In the genomic region with DNA sequence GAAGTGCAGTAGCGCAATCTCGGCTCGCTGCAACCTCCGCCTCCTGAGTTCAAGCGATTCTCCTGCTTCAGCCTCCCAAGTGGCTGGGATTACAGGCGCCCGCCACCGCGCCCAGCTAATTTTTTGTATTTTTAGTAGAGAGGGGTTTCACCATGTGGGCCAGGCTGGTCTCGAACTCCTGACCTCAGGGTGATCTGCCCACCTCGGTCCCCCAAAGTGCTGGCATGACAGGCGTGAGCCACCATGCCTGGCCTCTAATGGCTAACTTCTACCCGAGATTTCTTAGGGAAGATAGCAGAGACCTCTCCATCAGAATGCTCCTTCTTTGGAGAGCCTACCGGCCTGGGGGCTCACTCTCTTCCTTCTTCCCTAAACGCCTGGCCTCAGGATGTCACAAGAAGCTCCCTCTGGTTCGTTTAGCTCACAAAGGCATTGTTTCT, we compare ENCODE assay signal across 6 cellular contexts. TPM values are rescaled to one million over a fixed set of nuclear protein-coding genes. Genes with fewer than 3 reads are reported as not detected.
DNase-seq lines count a peak whose midpoint lies in the region; TF ChIP-seq lines count a peak whose summit lies in the region.
"Not testable (repeated sequence)": the region's sequence is repeated elsewhere in the genome, so short reads cannot be mapped to it uniquely, and the experiment has no call there.

No MANE protein-coding gene starts in this region.

- BruUV-seq in mammary epithelial cell (replicated peaks; lab: Mats Ljungman, UMichigan), result not testable (repeated sequence)

- intact Hi-C loops in mammary epithelial cell (cut with micrococcal nuclease) (loop anchor here (1.0 kb wide), 1 partner anchor 184 kb away; no protein-coding TSS in a partner anchor), ovary (cut with DNase I) (loop anchor here in 2 of 4 donors (10.0 kb wide), 1 partner anchor 179 kb away; a partner anchor contains a TSS)

- H3K9me3 ChIP-seq in HAP-1; WERI-Rb-1 (ENCODE audit: severe bottlenecking); mammary epithelial cell (replicated peaks; ENCODE audit: insufficient read depth, low read length); ovary: not testable (repeated sequence)

- not testable (repeated sequence) for DNase-seq in HAP-1 (ENCODE audit: low spot score in 2 of 2); WERI-Rb-1; mammary epithelial cell; ovary

- CTCF ChIA-PET in mammary epithelial cell (lab: Charles Lee; ENCODE audit: low non-redundant PET), result interaction anchor here (0.7 kb wide), 1 partner anchor 95 kb away, joined by 5 read pairs; no protein-coding TSS in a partner anchor

- in situ Hi-C loops in HAP-1 (cut with MboI; ENCODE audit: low sequenced_read_pairs); mammary epithelial cell (cut with MboI; ENCODE audit: low sequenced_read_pairs in 2 of 2): not testable (repeated sequence)

- dilution Hi-C loops in mammary epithelial cell (cut with HindIII; ENCODE audit: low sequenced_read_pairs), result not testable (repeated sequence)

- H3K4me3 ChIP-seq in HAP-1, result peak overlapping the region; percentile 54
- peak overlapping the region; percentile 89 for H3K4me3 ChIP-seq in WERI-Rb-1 (ENCODE audit: low read depth, low read length)
- peak overlapping the region; percentile 58 to 86 (median 63) for H3K4me3 ChIP-seq in mammary epithelial cell (replicated peaks in 1 of 3; ENCODE audit: insufficient read depth in 1 of 3, low read depth in 2 of 3, low read length in 3 of 3)
- peak overlapping the region; percentile 72 for H3K4me3 ChIP-seq in iPS-11a (ENCODE audit: low read depth, low read length)
- H3K4me3 ChIP-seq in ovary, result peak overlapping the region; percentile 40
- not testable (repeated sequence) for H3K4me3 ChIP-seq in urinary bladder (ENCODE audit: low read depth, low read length)

- peak overlapping the region; percentile 53 for H2AFZ ChIP-seq in mammary epithelial cell (ENCODE audit: low read depth, low read length)

- TF ChIP-seq CTCF in WERI-Rb-1 (IDR thresholded peaks at IDR 0.05; ENCODE audit: low read depth, low read length); mammary epithelial cell (conservative IDR thresholded peaks at IDR 0.05 in 1 of 2, IDR thresholded peaks at IDR 0.05 in 1 of 2; ENCODE audit: extremely low read depth in 1 of 2, insufficient read depth in 1 of 2, low read depth in 1 of 2, low read length in 2 of 2); ovary (IDR thresholded peaks at IDR 0.05): not testable (repeated sequence)

- H4K20me1 ChIP-seq in mammary epithelial cell (ENCODE audit: insufficient read depth, low read length), result not testable (repeated sequence)

- H3K4me1 ChIP-seq in HAP-1; ovary (ENCODE audit: insufficient read depth); urinary bladder (ENCODE audit: insufficient read depth): not testable (repeated sequence)
- H3K4me1 ChIP-seq in mammary epithelial cell (ENCODE audit: insufficient read depth, low read length), result peaks cover 10% of the 10 kb centered on the region

- H3K36me3 ChIP-seq in HAP-1 (replicated peaks) (peaks cover 10% of the 10 kb centered on the region), WERI-Rb-1 (peaks cover 16% of the 10 kb centered on the region)
- H3K36me3 ChIP-seq in mammary epithelial cell (ENCODE audit: insufficient read depth, low read length); ovary; urinary bladder (ENCODE audit: insufficient read depth): not testable (repeated sequence)

- WGBS in mammary epithelial cell (ENCODE audit: low coverage, missing lambda C conversion rate), result 17% methylated on average over 11 of the region's 16 CpGs
- 9 to 15% (median 11%) methylated on average over 16 of the region's 16 CpGs for whole genome bisulfite sequencing in ovary, 3 donors
- 17% methylated on average over 16 of the region's 16 CpGs for WGBS in urinary bladder

- not testable (repeated sequence) for TF ChIP-seq POLR2A in ovary (IDR thresholded peaks at IDR 0.05)

- H3K4me2 ChIP-seq in mammary epithelial cell (ENCODE audit: insufficient read depth, low read depth, low read length), result peak overlapping the region; percentile 79

- H3K27ac ChIP-seq in WERI-Rb-1, result peak overlapping the region; percentile 95
- H3K27ac ChIP-seq in mammary epithelial cell (ENCODE audit: insufficient read depth, low read depth, low read length), result not testable (repeated sequence)
- H3K27ac ChIP-seq in ovary, result peak overlapping the region in 1 of 2 donors; percentile 53
- peak overlapping the region; percentile 5 for H3K27ac ChIP-seq in urinary bladder (ENCODE audit: low read depth)

- H3K27me3 ChIP-seq in HAP-1 (ENCODE audit: low read depth); WERI-Rb-1 (ENCODE audit: insufficient read depth, low read depth, severe bottlenecking); mammary epithelial cell (ENCODE audit: insufficient read depth, low read length); ovary: not testable (repeated sequence)

- peaks cover 12% of the 10 kb centered on the region for H3K79me2 ChIP-seq in mammary epithelial cell (ENCODE audit: insufficient read depth, low read length)

- not testable (repeated sequence) for TF ChIP-seq EP300 in ovary (IDR thresholded peaks at IDR 0.05)

- H3K9ac ChIP-seq in mammary epithelial cell (ENCODE audit: insufficient read depth, low read length), result not testable (repeated sequence)

RNA-seq across cellular contexts. Expression of a gene that starts 1.5 kb away (rescaled TPM):
- total RNA-seq in mammary epithelial cell, result 10 to 100 TPM; 27.8 to 42.5 TPM
- polyA plus RNA-seq in mammary epithelial cell, result 44.5 TPM
- polyA minus RNA-seq in mammary epithelial cell, result 27.1 TPM
- 10 to 100 TPM; 23.7 to 35.7 (median 28.2) TPM for total RNA-seq in ovary
- polyA plus RNA-seq in ovary, result 10 to 100 TPM; 26.3 to 61.1 TPM
- 18.4 TPM for total RNA-seq in urinary bladder
- polyA plus RNA-seq in urinary bladder, result 52.1 TPM

RNA-seq across cellular contexts. Expression of a gene that starts 14.7 kb away (rescaled TPM):
- not detected for total RNA-seq in mammary epithelial cell
- polyA plus RNA-seq in mammary epithelial cell, result not detected
- not detected for polyA minus RNA-seq in mammary epithelial cell
- total RNA-seq in ovary, result 10 to 100 TPM in 1 of 7 donors, 1 to 10 TPM in 6; 1.4 to 54.8 (median 6.4) TPM
- polyA plus RNA-seq in ovary, result 1 to 10 TPM; 1.8 to 2.5 TPM
- 3.3 TPM for total RNA-seq in urinary bladder
- polyA plus RNA-seq in urinary bladder, result 4.2 TPM

RNA-seq across cellular contexts. Expression of a gene that starts 33.4 kb away (rescaled TPM):
- total RNA-seq in mammary epithelial cell (10 to 100 TPM; 26.2 to 28.7 TPM), ovary (10 to 100 TPM; 23.1 to 71.7 (median 57.7) TPM), urinary bladder (33.1 TPM)
- polyA plus RNA-seq in mammary epithelial cell (33.6 TPM), ovary (10 to 100 TPM; 19.7 to 48.4 TPM), urinary bladder (45.5 TPM)
- 95.7 TPM for polyA minus RNA-seq in mammary epithelial cell

RNA-seq across cellular contexts. Expression of a gene that starts 36.6 kb away (rescaled TPM):
- total RNA-seq in mammary epithelial cell (10 to 100 TPM; 60.8 to 74.8 TPM), ovary (100 to 1,000 TPM; 119 to 506 (median 196) TPM), urinary bladder (137 TPM)
- polyA plus RNA-seq in mammary epithelial cell (32.3 TPM), ovary (10 to 100 TPM; 41.9 to 66.0 TPM), urinary bladder (269 TPM)
- 66.4 TPM for polyA minus RNA-seq in mammary epithelial cell

RNA-seq across cellular contexts. Expression of a gene that starts 37.7 kb away (rescaled TPM):
- total RNA-seq in mammary epithelial cell, result 1 to 10 TPM in 1 of 2 donors, under 1 TPM in 1; 0.33 to 2.7 TPM
- polyA plus RNA-seq in mammary epithelial cell, result 0.95 TPM
- polyA minus RNA-seq in mammary epithelial cell, result 0.93 TPM
- total RNA-seq in ovary, result 10 to 100 TPM in 5 of 7 donors, 1 to 10 TPM in 2; 1.9 to 24.8 (median 10.8) TPM
- 10 to 100 TPM in 1 of 2 donors, 1 to 10 TPM in 1; 2.4 to 10.3 TPM for polyA plus RNA-seq in ovary
- total RNA-seq in urinary bladder, result 4.8 TPM
- polyA plus RNA-seq in urinary bladder, result 10.1 TPM
